ENCODE assay signal across 15 cellular contexts in genomic region chr2:98044730-98045129, GRCh38. TPM values are rescaled to one million over a fixed set of nuclear protein-coding genes. Genes with fewer than 3 reads are reported as not detected.
"Had no signal": no experiment of that assay in that cellular context is flagged by ENCODE, and none has a peak within 500 bp of the region (broad histone marks: within the 10 kb centered on the region; RNA-seq: fewer than 3 reads in every experiment).

No MANE protein-coding gene starts in this region.

RNA-seq across cellular contexts. Expression of gene VWA3B, which starts 42.2 kb away (rescaled TPM):
- total RNA-seq: activated B cell treated with CpG ODN at 0.5 μM for 24 hours; activated CD4-positive, alpha-beta memory T cell treated with anti-CD3 and anti-CD28 coated beads for 36 hours; activated CD4-positive, alpha-beta memory T cell treated with anti-CD3 and anti-CD28 coated beads, Interleukin-2, amount 10 ng/mL, durations not matched to agents 7 days and 5 days; activated CD4-positive, alpha-beta T cell treated with anti-CD3 and anti-CD28 coated beads for 36 hours; activated CD4-positive, alpha-beta T cell treated with anti-CD3 and anti-CD28 coated beads, Interleukin-2, amount 10 ng/mL, durations not matched to agents 24 days and 14 days; activated CD4-positive, alpha-beta T cell treated with anti-CD3 and anti-CD28 coated beads, Interleukin-2, amount 10 ng/mL, durations not matched to agents 7 days and 5 days; activated CD8-positive, alpha-beta memory T cell treated with anti-CD3 and anti-CD28 coated beads for 36 hours; activated CD8-positive, alpha-beta memory T cell treated with anti-CD3 and anti-CD28 coated beads, Interleukin-2, amount 10 ng/mL, durations not matched to agents 7 days and 5 days; activated CD8-positive, alpha-beta T cell treated with anti-CD3 and anti-CD28 coated beads for 36 hours; activated CD8-positive, alpha-beta T cell treated with anti-CD3 and anti-CD28 coated beads, Interleukin-2, amount 10 ng/mL, durations not matched to agents 7 days and 5 days; T-cell; T-helper 1 cell treated with Interleukin-12 subunit alpha and Interleukin-12 subunit beta and Interleukin-4 antibody, amounts not matched to agents 30 ng/mL and 1 ng/mL, for 36 hours; T-helper 17 cell; T-helper 2 cell treated with Interferon-gamma antibody and Interleukin-4, amounts not matched to agents 100 ng/mL and 5 ng/mL, for 36 hours; WTC11 had no signal
